In genomic region chr9:114149181-114149580, GRCh38 we compare ENCODE assay signal across 26 cellular contexts. TPM values are rescaled to one million over a fixed set of nuclear protein-coding genes. Genes with fewer than 3 reads are reported as not detected.
DNase-seq lines count a peak whose midpoint lies in the region; ATAC-seq and TF ChIP-seq lines count a peak whose summit lies in the region.
"Had no signal": no experiment of that assay in that cellular context is flagged by ENCODE, and none has a peak within 500 bp of the region (broad histone marks: within the 10 kb centered on the region; RNA-seq: fewer than 3 reads in every experiment).

No MANE protein-coding gene starts in this region.

- no peak overlapping the region for H3T11ph ChIP-seq in H9 (ENCODE audit: low read length)

- H4K5ac ChIP-seq in IMR-90 (ENCODE audit: low read depth, low read length) = no peak overlapping the region
- no peak overlapping the region for H4K5ac ChIP-seq in H9 (ENCODE audit: insufficient read length, low read depth, low read length)

- no CpG with 5 or more reads among the region's 5 CpGs for WGBS in IMR-90 (ENCODE audit: extremely low coverage in 2 of 2, insufficient read length in 1 of 2), 2 experiments
- no CpG with 5 or more reads among the region's 5 CpGs for WGBS in neuronal stem cell (ENCODE audit: extremely low coverage in 2 of 2, insufficient read length in 2 of 2, insufficient replicate concordance in 1 of 2), 2 donors
- WGBS in H9 (ENCODE audit: extremely low coverage, insufficient read length, low lambda C conversion rate) = no CpG with 5 or more reads among the region's 5 CpGs

- no peak for TF ChIP-seq RAD21 in IMR-90 (IDR thresholded peaks at IDR 0.05; ENCODE audit: low read length)

- no peak for TF ChIP-seq POLR2A in IMR-90 (IDR thresholded peaks at IDR 0.05; ENCODE audit: low read depth, low read length)

- peaks cover 6% of the 10 kb centered on the region for H3K23me2 ChIP-seq in H9 (ENCODE audit: insufficient read length, low read depth, low read length, poor library complexity, severe bottlenecking)

- ATAC-seq in IMR-90 (ENCODE audit: low read depth) (no peak), HG03520 (IDR thresholded peaks at IDR 0.05; ENCODE audit: unreplicated experiment) (no peak)

- DNase-seq in IMR-90 (no peak), neural crest cell (ENCODE audit: low read depth, low spot score) (no peak), neuronal stem cell (ENCODE audit: low spot score) (no peak), progenitor cell of endocrine pancreas (ENCODE audit: low spot score, unreplicated experiment) (no peak), GM10266 (ENCODE audit: extremely low spot score) (no peak), H9 (no peak)
- DNase-seq: 8988T; ACHN; BE2C; C1 segment of cervical spinal cord; CD4-positive, alpha-beta memory T cell; CD4-positive, CD25-positive, alpha-beta regulatory T cell; CD8-positive, alpha-beta memory T cell; COR-L47; DMS 273 treated with DMSO at 0.1 percent for 48 hours; DMS153; DMS53; DMS79; DND-41; GDM1 had no signal

- no peak overlapping the region for H2BK12ac ChIP-seq in neuronal stem cell (ENCODE audit: low read length)
- H2BK12ac ChIP-seq in H9 (ENCODE audit: insufficient read length, low read depth, low read length) = no peak overlapping the region

- TF ChIP-seq CTCF in IMR-90 (conservative IDR thresholded peaks at IDR 0.05; ENCODE audit: low read depth, low read length) (no peak), neural crest cell (conservative IDR thresholded peaks at IDR 0.05) (no peak), progenitor cell of endocrine pancreas (IDR thresholded peaks at IDR 0.05; ENCODE audit: unreplicated experiment) (no peak), GM10266 (IDR thresholded peaks at IDR 0.05; ENCODE audit: control insufficient read depth, insufficient read depth, low read depth, missing control alignments) (no peak), H9 (conservative IDR thresholded peaks at IDR 0.05) (no peak)

- in situ Hi-C loops in IMR-90 (cut with MboI; ENCODE audit: low sequenced_read_pairs) = no loop called here

- no peaks in the 10 kb centered on the region; the same call in 1 of the 2 replicates for H3K4me1 ChIP-seq in IMR-90 (ENCODE audit: control insufficient read depth, insufficient read depth, low read length)
- peaks cover 2 to 5% of the 10 kb centered on the region in 2 donors for H3K4me1 ChIP-seq in neuronal stem cell (ENCODE audit: control insufficient read depth in 2 of 2, insufficient read depth in 1 of 2, low read depth in 1 of 2, low read length in 2 of 2)
- no peaks in the 10 kb centered on the region for H3K4me1 ChIP-seq in H9 (ENCODE audit: insufficient read depth, low read length)
- H3K4me1 ChIP-seq: BE2C had no signal

- H2AK5ac ChIP-seq in IMR-90 (ENCODE audit: low read depth, low read length) (no peak overlapping the region), neuronal stem cell (ENCODE audit: low read depth, low read length) (peak overlapping the region; percentile 8), H9 (ENCODE audit: insufficient read length, low read length) (no peak overlapping the region)

- H3K27me3 Mint-ChIP-seq in neural crest cell (ENCODE audit: low read depth) (peaks cover 27% of the 10 kb centered on the region), progenitor cell of endocrine pancreas (peaks cover 14% of the 10 kb centered on the region), H9 (ENCODE audit: low read depth) (peaks cover 82% of the 10 kb centered on the region)

- H3K4me2 ChIP-seq in IMR-90 (ENCODE audit: low read depth, low read length) (no peak overlapping the region), neuronal stem cell (ENCODE audit: insufficient read depth, low read length, poor library complexity, severe bottlenecking) (no peak overlapping the region), H9 (ENCODE audit: insufficient read depth, insufficient read length, low read length) (no peak overlapping the region)
- H3K4me2 ChIP-seq: BLaER1 had no signal

- H3K4me3 Mint-ChIP-seq in neural crest cell (no peak overlapping the region), progenitor cell of endocrine pancreas (ENCODE audit: low read depth) (no peak overlapping the region), H9 (no peak overlapping the region)
- H3K4me3 Mint-ChIP-seq: CD14-positive monocyte; CD4-positive, alpha-beta memory T cell; CD4-positive, CD25-positive, alpha-beta regulatory T cell; CD8-positive, alpha-beta memory T cell had no signal

- no peaks in the 10 kb centered on the region for H4K20me1 ChIP-seq in IMR-90 (ENCODE audit: insufficient read depth, low read length)
- H4K20me1 ChIP-seq in H9 (ENCODE audit: control insufficient read depth, insufficient read depth, insufficient read length) = no peaks in the 10 kb centered on the region

- H3K27me3 ChIP-seq in IMR-90 (ENCODE audit: control insufficient read depth, insufficient read depth, low read length) = peaks cover 52% of the 10 kb centered on the region
- H3K27me3 ChIP-seq in neuronal stem cell (ENCODE audit: control insufficient read depth in 3 of 3, insufficient read depth in 3 of 3, low read depth in 1 of 3, low read length in 3 of 3) = peaks cover 2 to 67% (median 3%) of the 10 kb centered on the region in 3 experiments
- H3K27me3 ChIP-seq in H9 (ENCODE audit: insufficient read depth, low read length) = peaks cover under 1% of the 10 kb centered on the region; the same call in 1 of the 2 replicates

- H3K27ac Mint-ChIP-seq in neural crest cell (ENCODE audit: unreplicated experiment) = peak overlapping the region; percentile 54
- H3K27ac Mint-ChIP-seq in progenitor cell of endocrine pancreas = peak overlapping the region; percentile 33
- H3K27ac Mint-ChIP-seq in H9 = peak overlapping the region in 1 of 3 experiments; percentile 93; a peak in 2 of 7 replicates
- H3K27ac Mint-ChIP-seq: CD14-positive monocyte; CD4-positive, alpha-beta memory T cell; CD4-positive, CD25-positive, alpha-beta regulatory T cell; CD8-positive, alpha-beta memory T cell had no signal

- H2BK15ac ChIP-seq in IMR-90 (ENCODE audit: low read depth, low read length) (no peak overlapping the region), neuronal stem cell (ENCODE audit: low read length) (no peak overlapping the region), H9 (ENCODE audit: low read depth, low read length) (no peak overlapping the region)

- peak overlapping the region; percentile 45 for H2AK9ac ChIP-seq in IMR-90 (replicated peaks; ENCODE audit: low read depth, low read length, poor library complexity)

- intact Hi-C loops in IMR-90 (cut with micrococcal nuclease) = no loop called here

- H3K36me3 Mint-ChIP-seq in neural crest cell (ENCODE audit: low read depth) (no peaks in the 10 kb centered on the region), progenitor cell of endocrine pancreas (ENCODE audit: insufficient read depth) (no peaks in the 10 kb centered on the region), H9 (ENCODE audit: insufficient read depth in 1 of 3, low read depth in 3 of 3) (no peaks in the 10 kb centered on the region)
- H3K36me3 Mint-ChIP-seq: CD4-positive, alpha-beta memory T cell; CD4-positive, CD25-positive, alpha-beta regulatory T cell; CD8-positive, alpha-beta memory T cell had no signal

- H3K9ac ChIP-seq in IMR-90 (ENCODE audit: low read depth, low read length) (no peak overlapping the region), neuronal stem cell (ENCODE audit: low read depth, low read length, poor library complexity) (no peak overlapping the region), H9 (ENCODE audit: extremely low read depth, insufficient read length, low read length) (no peak overlapping the region)
- H3K9ac ChIP-seq: BLaER1 had no signal

- H3K4me3 ChIP-seq in IMR-90 (ENCODE audit: insufficient read depth, low read depth, low read length) (no peak overlapping the region), neuronal stem cell (ENCODE audit: low read length in 2 of 2) (no peak overlapping the region)
- H3K4me3 ChIP-seq: BLaER1 had no signal

- H3K4ac ChIP-seq in IMR-90 (ENCODE audit: low read depth, low read length) (no peak overlapping the region), neuronal stem cell (ENCODE audit: low read length) (no peak overlapping the region), H9 (ENCODE audit: low read depth, low read length) (no peak overlapping the region)

- H2BK120ac ChIP-seq in IMR-90 (ENCODE audit: low read depth, low read length) (no peak overlapping the region), neuronal stem cell (ENCODE audit: low read depth, low read length) (no peak overlapping the region), H9 (ENCODE audit: low read depth, low read length, poor library complexity, severe bottlenecking) (no peak overlapping the region)

- no TSS peak for BruUV-seq in IMR-90 (replicated peaks; lab: Mats Ljungman, UMichigan)

- dilution Hi-C loops in IMR-90 (cut with HindIII; ENCODE audit: low sequenced_read_pairs, unreplicated experiment) = no loop called here

- H4K8ac ChIP-seq in IMR-90 (ENCODE audit: low read depth in 2 of 2, low read length in 2 of 2) (no peak overlapping the region), neuronal stem cell (ENCODE audit: low read depth, low read length) (no peak overlapping the region), H9 (replicated peaks; ENCODE audit: insufficient read length, low read depth, low read length) (no peak overlapping the region)

- no peaks in the 10 kb centered on the region for H3K9me1 ChIP-seq in IMR-90 (ENCODE audit: insufficient read depth, low read length)

- H3K9me3 Mint-ChIP-seq in neural crest cell (no peaks in the 10 kb centered on the region), progenitor cell of endocrine pancreas (ENCODE audit: low read depth) (no peaks in the 10 kb centered on the region), H9 (no peaks in the 10 kb centered on the region)
- H3K9me3 Mint-ChIP-seq: CD4-positive, alpha-beta memory T cell; CD8-positive, alpha-beta memory T cell had no signal

- H3K36me3 ChIP-seq in IMR-90 (ENCODE audit: control insufficient read depth, insufficient read depth, low read length) (no peaks in the 10 kb centered on the region), neuronal stem cell (replicated peaks in 1 of 2; ENCODE audit: control insufficient read depth in 2 of 2, insufficient read depth in 2 of 2, low read length in 2 of 2) (no peaks in the 10 kb centered on the region)
- H3K36me3 ChIP-seq: BE2C, BLaER1 had no signal

- no peak overlapping the region for H3K23ac ChIP-seq in IMR-90 (ENCODE audit: low read depth, low read length)
- H3K23ac ChIP-seq in neuronal stem cell (ENCODE audit: low read depth, low read length, poor library complexity) = no peak overlapping the region
- no peak overlapping the region for H3K23ac ChIP-seq in H9 (ENCODE audit: insufficient read length, low read depth, low read length)

- no peaks in the 10 kb centered on the region for H3K79me2 ChIP-seq in H9 (ENCODE audit: insufficient read depth, low read length)

- CTCF ChIA-PET in IMR-90 (lab: Yijun Ruan, JAX) = no interaction called here

- H3K18ac ChIP-seq in IMR-90 (ENCODE audit: low read depth, low read length) (no peak overlapping the region), neuronal stem cell (ENCODE audit: low read length) (no peak overlapping the region), H9 (ENCODE audit: insufficient read length, low read depth, low read length) (no peak overlapping the region)

- H3K56ac ChIP-seq in IMR-90 (ENCODE audit: extremely low read depth, insufficient read depth, low read length) (no peak overlapping the region), H9 (ENCODE audit: insufficient read length, low read depth, low read length) (no peak overlapping the region)

- POLR2A ChIA-PET in IMR-90 (lab: Charles Lee; ENCODE audit: unreplicated experiment) = no interaction called here

- H3K9me3 ChIP-seq in IMR-90 (ENCODE audit: control insufficient read depth, insufficient read depth, low read length) (no peaks in the 10 kb centered on the region), neuronal stem cell (replicated peaks in 1 of 2; ENCODE audit: control insufficient read depth in 2 of 2, insufficient read depth in 1 of 2, low read depth in 1 of 2, low read length in 2 of 2) (no peaks in the 10 kb centered on the region), H9 (ENCODE audit: control insufficient read depth, low read depth, low read length) (no peaks in the 10 kb centered on the region)
- H3K9me3 ChIP-seq: BE2C, BLaER1 had no signal

- H4K91ac ChIP-seq in IMR-90 (ENCODE audit: insufficient read depth, low read depth, low read length) = no peak overlapping the region
- H4K91ac ChIP-seq in neuronal stem cell (ENCODE audit: low read depth, low read length, poor library complexity) = no peak overlapping the region
- no peak overlapping the region for H4K91ac ChIP-seq in H9 (ENCODE audit: insufficient read length, low read depth, low read length)

- H2AFZ ChIP-seq in IMR-90 (replicated peaks; ENCODE audit: low read length, poor library complexity) (no peak overlapping the region), neuronal stem cell (ENCODE audit: low read length) (no peak overlapping the region), H9 (ENCODE audit: low read length) (no peak overlapping the region)

- peaks cover under 1% of the 10 kb centered on the region for H3K4me1 Mint-ChIP-seq in neural crest cell
- H3K4me1 Mint-ChIP-seq in progenitor cell of endocrine pancreas (ENCODE audit: low read depth) = peaks cover 3% of the 10 kb centered on the region
- peaks cover 11% of the 10 kb centered on the region in 2 experiments for H3K4me1 Mint-ChIP-seq in H9

- no peak overlapping the region for H3K27ac ChIP-seq in IMR-90 (ENCODE audit: insufficient read depth, low read length)
- no peak overlapping the region for H3K27ac ChIP-seq in neuronal stem cell (replicated peaks; ENCODE audit: low read length)
- no peak overlapping the region for H3K27ac ChIP-seq in H9 (ENCODE audit: insufficient read length, low read depth, low read length)
- H3K27ac ChIP-seq: BLaER1 had no signal

- H2BK5ac ChIP-seq in IMR-90 (ENCODE audit: low read depth, low read length, poor library complexity, severe bottlenecking) = no peak overlapping the region
- H2BK5ac ChIP-seq in neuronal stem cell (ENCODE audit: low read length) = no peak overlapping the region
- H2BK5ac ChIP-seq in H9 (ENCODE audit: insufficient read length, low read length) = no peak overlapping the region

- H3K79me1 ChIP-seq in IMR-90 (ENCODE audit: low read depth in 1 of 2, low read length in 2 of 2) (no peaks in the 10 kb centered on the region), neuronal stem cell (ENCODE audit: low read depth, low read length) (no peaks in the 10 kb centered on the region), H9 (ENCODE audit: insufficient read depth, low read depth, low read length, poor library complexity, severe bottlenecking) (no peaks in the 10 kb centered on the region)

- H2BK20ac ChIP-seq in IMR-90 (ENCODE audit: low read depth, low read length) (no peak overlapping the region), H9 (ENCODE audit: low read depth, low read length, poor library complexity, severe bottlenecking) (no peak overlapping the region)

- H3K14ac ChIP-seq in IMR-90 (replicated peaks; ENCODE audit: low read depth, low read length) (no peak overlapping the region), neuronal stem cell (ENCODE audit: low read length) (no peak overlapping the region), H9 (ENCODE audit: insufficient read depth, low read length) (no peak overlapping the region)

RNA-seq across cellular contexts. Expression of gene COL27A1, which starts 6.2 kb away (rescaled TPM):
- total RNA-seq in IMR-90 (2012; rRNA removed) = 2.2 and 3.2 TPM in 2 replicates
- polyA plus RNA-seq in IMR-90 (2012; rRNA removed) = 18.3 and 23.2 TPM in 2 replicates
- polyA plus RNA-seq in IMR-90 (2012; cell fraction: cytosol; rRNA removed) = 6.8 and 9.7 TPM in 2 replicates
- 118 and 194 TPM in 2 replicates for polyA plus RNA-seq in IMR-90 (2012; cell fraction: nucleus; rRNA removed; ENCODE audit: low replicate concordance)
- 15.3 and 20.3 TPM in 2 replicates for total RNA-seq in neural crest cell
- polyA plus RNA-seq in neuronal stem cell (2013, experiment 1 of 2) = 11.1 TPM
- 11.1 TPM for polyA plus RNA-seq in neuronal stem cell (2013, experiment 2 of 2)
- 162 and 178 TPM in 2 replicates for total RNA-seq in progenitor cell of endocrine pancreas
- total RNA-seq in H9 (2021) = 17.5 and 17.9 TPM in 2 replicates
- polyA plus RNA-seq: CD14-positive monocyte; CD4-positive, alpha-beta memory T cell; CD4-positive, CD25-positive, alpha-beta regulatory T cell; CD8-positive, alpha-beta memory T cell had no signal

RNA-seq across cellular contexts. Expression of gene KIF12, which starts 50.1 kb away (rescaled TPM):
- total RNA-seq in IMR-90 (2012; rRNA removed) (not detected in 2 replicates), neural crest cell (not detected in 2 replicates), progenitor cell of endocrine pancreas (166 and 176 TPM in 2 replicates), H9 (2021) (1.8 and 3.3 TPM in 2 replicates)
- polyA plus RNA-seq in IMR-90 (2012; rRNA removed) = 0.11 TPM in 1 of 2 replicates, not detected in the other
- polyA plus RNA-seq in IMR-90 (2012; cell fraction: cytosol; rRNA removed) = 0.04 TPM in 1 of 2 replicates, not detected in the other
- 0.21 and 0.58 TPM in 2 replicates for polyA plus RNA-seq in IMR-90 (2012; cell fraction: nucleus; rRNA removed; ENCODE audit: low replicate concordance)
- 0.18 TPM for polyA plus RNA-seq in neuronal stem cell (2013, experiment 1 of 2)
- 0.22 TPM for polyA plus RNA-seq in neuronal stem cell (2013, experiment 2 of 2)
- total RNA-seq: A673; CD4-positive, alpha-beta memory T cell; CD4-positive, CD25-positive, alpha-beta regulatory T cell; CD8-positive, alpha-beta memory T cell; Daoy had no signal
- polyA plus RNA-seq: AG04450; CD14-positive monocyte; CD4-positive, alpha-beta memory T cell; CD4-positive, CD25-positive, alpha-beta regulatory T cell; CD8-positive, alpha-beta memory T cell had no signal

Comparison
In these comparisons a context has a peak if more than half of its experiments do, and no peak if none do; other contexts are left out.
1. RNA of gene KIF12, which starts 50.1 kb away (total RNA-seq): 166 to 176 TPM in progenitor cell of endocrine pancreas; 1.8 to 3.3 TPM in H9, not detected in neural crest cell and not detected in IMR-90; every median in the first group is over 10 times any median in the second.